Comparison of ENCODE assay signal across 16 cellular contexts in genomic region chr2:201559067-201559710, GRCh38.
"Had no signal": no experiment of that assay in that cellular context is flagged by ENCODE, and none has a peak within 500 bp of the region (broad histone marks: within the 10 kb centered on the region; RNA-seq: fewer than 3 reads in every experiment).

No MANE protein-coding gene starts in this region.

- H3K4me1 Mint-ChIP-seq: stimulated activated naive CD8-positive, alpha-beta T cell treated with anti-CD3 and anti-CD28 coated beads, Interleukin-15, amount 100 ng/mL, for 72 hours had no signal

- ATAC-seq: activated naive CD4-positive, alpha-beta T cell treated with anti-CD3 and anti-CD28 coated beads, Interleukin-2, amount 50 U/mL, for 72 hours; left colon had no signal

- H3K9me3 Mint-ChIP-seq: activated naive CD4-positive, alpha-beta T cell treated with anti-CD3 and anti-CD28 coated beads, Interleukin-2, amount 50 U/mL, for 72 hours; memory B cell; stimulated activated naive CD8-positive, alpha-beta T cell treated with anti-CD3 and anti-CD28 coated beads, Interleukin-15, amount 100 ng/mL, for 72 hours had no signal

- H3K27me3 Mint-ChIP-seq: memory B cell; stimulated activated naive CD8-positive, alpha-beta T cell treated with anti-CD3 and anti-CD28 coated beads, Interleukin-15, amount 100 ng/mL, for 72 hours had no signal

- H3K27ac Mint-ChIP-seq: activated naive CD4-positive, alpha-beta T cell treated with anti-CD3 and anti-CD28 coated beads, Interleukin-2, amount 50 U/mL, for 72 hours; memory B cell; stimulated activated naive CD8-positive, alpha-beta T cell treated with anti-CD3 and anti-CD28 coated beads, Interleukin-15, amount 100 ng/mL, for 72 hours; T-helper 1 cell treated with Interleukin-12 subunit alpha and Interleukin-12 subunit beta and Interleukin-4 antibody, amounts not matched to agents 30 μg/mL and 1 μg/mL, for 36 hours had no signal

- H3K27ac ChIP-seq: dorsolateral prefrontal cortex, esophagus squamous epithelium, sigmoid colon, testis had no signal

- H3K36me3 Mint-ChIP-seq: activated naive CD4-positive, alpha-beta T cell treated with anti-CD3 and anti-CD28 coated beads, Interleukin-2, amount 50 U/mL, for 72 hours; memory B cell had no signal

- H3K4me3 Mint-ChIP-seq: memory B cell; stimulated activated naive CD8-positive, alpha-beta T cell treated with anti-CD3 and anti-CD28 coated beads, Interleukin-15, amount 100 ng/mL, for 72 hours; T-helper 1 cell treated with Interleukin-12 subunit alpha and Interleukin-12 subunit beta and Interleukin-4 antibody, amounts not matched to agents 30 μg/mL and 1 μg/mL, for 36 hours had no signal

- H3K4me1 ChIP-seq: esophagus squamous epithelium, sigmoid colon, testis had no signal

- H3K9me3 ChIP-seq: esophagus squamous epithelium, sigmoid colon, testis had no signal

- H3K27me3 ChIP-seq: dorsolateral prefrontal cortex, esophagus squamous epithelium, sigmoid colon, testis had no signal

- DNase-seq: activated CD4-positive, alpha-beta T cell treated with anti-CD3 and anti-CD28 coated beads, Interleukin-2, amount 50 U/mL, for 1 hour; activated effector memory CD4-positive, alpha-beta T cell treated with Interleukin-2 at 50 U/mL for 16 hours; activated T-cell treated with anti-CD3 and anti-CD28 coated beads for 4 hours; amniotic stem cell; dorsolateral prefrontal cortex; esophagus squamous epithelium; foreskin fibroblast; left colon; sigmoid colon; stimulated activated CD4-positive, alpha-beta T cell treated with anti-CD3 and anti-CD28 coated beads, Interleukin-4, amount 100 ng/mL, for 1 hour; stimulated activated CD8-positive, alpha-beta memory T cell treated with anti-CD3 and anti-CD28 coated beads, Interleukin-4, amount 100 ng/mL, for 48 hours; stimulated activated naive CD8-positive, alpha-beta T cell treated with anti-CD3 and anti-CD28 coated beads, Interleukin-15, amount 100 ng/mL, for 72 hours; testis had no signal

- H3K36me3 ChIP-seq: esophagus squamous epithelium, sigmoid colon had no signal

- H3K4me3 ChIP-seq: dorsolateral prefrontal cortex, esophagus squamous epithelium, sigmoid colon, testis had no signal
